ENCODE assay signal across 13 cellular contexts in the genomic region with DNA sequence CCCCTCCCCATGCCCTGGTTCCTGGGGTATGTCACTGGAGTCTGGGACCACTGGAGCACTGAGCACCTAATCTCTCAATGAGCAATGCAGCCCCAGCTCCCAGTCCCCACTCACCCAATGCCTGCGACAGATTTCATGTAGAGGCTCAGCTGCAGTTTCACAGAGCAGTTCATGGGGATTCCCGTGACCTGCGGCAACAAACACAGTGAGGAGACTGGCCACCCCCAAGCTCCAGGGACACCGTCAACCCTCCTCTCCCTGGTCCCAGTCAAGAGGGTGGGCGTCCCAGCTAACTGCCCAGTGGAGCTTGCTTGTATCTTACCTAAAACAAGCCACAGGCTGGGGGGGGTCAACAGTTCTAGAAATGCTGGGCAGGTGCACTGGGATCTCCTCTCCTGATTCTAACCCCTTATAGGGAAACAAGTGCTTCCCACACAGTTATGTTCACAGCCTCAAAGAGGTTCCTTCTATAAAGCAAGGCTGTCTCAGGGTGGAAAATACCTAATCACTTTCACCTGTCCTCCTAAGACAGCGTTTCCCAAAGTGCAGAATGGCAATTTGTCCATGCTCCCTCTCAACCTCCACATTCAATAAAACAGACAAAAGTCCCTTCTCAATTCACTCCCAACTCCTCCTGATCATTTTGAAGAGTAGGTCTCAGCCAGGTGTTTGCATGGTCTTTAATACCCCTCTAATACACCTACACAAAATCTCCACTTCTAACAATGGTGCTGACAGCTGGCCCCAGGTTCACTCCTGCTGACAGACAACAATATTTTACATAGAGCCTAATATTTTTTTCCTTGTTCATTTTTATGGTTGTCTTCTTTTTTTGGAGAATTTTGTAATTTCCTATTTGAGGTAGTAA.
DNase-seq lines count a peak whose midpoint lies in the region; ATAC-seq and TF ChIP-seq lines count a peak whose summit lies in the region.
"Had no signal": no experiment of that assay in that cellular context is flagged by ENCODE, and none has a peak within 500 bp of the region (broad histone marks: within the 10 kb centered on the region; RNA-seq: fewer than 3 reads in every experiment).

No MANE protein-coding gene starts in this region.

- H3K4me3 ChIP-seq in neuronal stem cell (ENCODE audit: low read length in 2 of 2), result no peak overlapping the region
- H3K4me3 ChIP-seq: left lung had no signal

- no peak overlapping the region for H2BK5ac ChIP-seq in neuronal stem cell (ENCODE audit: low read length)

- H3K9me3 Mint-ChIP-seq in activated CD8-positive, alpha-beta T cell treated with anti-CD3 and anti-CD28 coated beads for 36 hours, result no peaks in the 10 kb centered on the region
- no peaks in the 10 kb centered on the region for H3K9me3 Mint-ChIP-seq in activated CD8-positive, alpha-beta T cell treated with anti-CD3 and anti-CD28 coated beads, Interleukin-2, amount 10 ng/mL, durations not matched to agents 7 days and 5 days (ENCODE audit: insufficient read depth)
- H3K9me3 Mint-ChIP-seq: T-helper 1 cell treated with Interleukin-12 subunit alpha and Interleukin-12 subunit beta and Interleukin-4 antibody, amounts not matched to agents 30 μg/mL and 1 μg/mL, for 36 hours had no signal

- H3K4ac ChIP-seq in neuronal stem cell (ENCODE audit: low read length), result no peak overlapping the region

- H2BK15ac ChIP-seq in neuronal stem cell (ENCODE audit: low read length), result no peak overlapping the region

- H3K4me1 ChIP-seq in neuronal stem cell (ENCODE audit: control insufficient read depth in 2 of 2, insufficient read depth in 1 of 2, low read depth in 1 of 2, low read length in 2 of 2), result peaks cover 14 to 16% of the 10 kb centered on the region in 2 donors
- H3K4me1 ChIP-seq: left lung had no signal

- ATAC-seq in activated CD8-positive, alpha-beta T cell treated with anti-CD3 and anti-CD28 coated beads for 36 hours, result no peak
- ATAC-seq in activated CD8-positive, alpha-beta T cell treated with anti-CD3 and anti-CD28 coated beads, Interleukin-2, amount 10 ng/mL, durations not matched to agents 7 days and 5 days, result no peak
- peak; percentile 68 for ATAC-seq in GM21423 (IDR thresholded peaks at IDR 0.05; ENCODE audit: unreplicated experiment)
- peak; percentile 76 for ATAC-seq in HG03095 (IDR thresholded peaks at IDR 0.05; ENCODE audit: unreplicated experiment)
- ATAC-seq: left lung had no signal

- H3K9me3 ChIP-seq in neuronal stem cell (replicated peaks in 1 of 2; ENCODE audit: control insufficient read depth in 2 of 2, insufficient read depth in 1 of 2, low read depth in 1 of 2, low read length in 2 of 2), result peaks cover 0 to 5% of the 10 kb centered on the region in 2 donors
- H3K9me3 ChIP-seq: left lung had no signal

- H3K9ac ChIP-seq in neuronal stem cell (ENCODE audit: low read depth, low read length, poor library complexity), result no peak overlapping the region

- H3K36me3 Mint-ChIP-seq in activated CD8-positive, alpha-beta T cell treated with anti-CD3 and anti-CD28 coated beads for 36 hours (ENCODE audit: low read depth), result peaks cover 26% of the 10 kb centered on the region
- H3K36me3 Mint-ChIP-seq in activated CD8-positive, alpha-beta T cell treated with anti-CD3 and anti-CD28 coated beads, Interleukin-2, amount 10 ng/mL, durations not matched to agents 7 days and 5 days (ENCODE audit: low read depth), result peaks cover 5% of the 10 kb centered on the region

- H2BK120ac ChIP-seq in neuronal stem cell (ENCODE audit: low read depth, low read length), result no peak overlapping the region

- no CpG with 5 or more reads among the region's 6 CpGs for WGBS in neuronal stem cell (ENCODE audit: extremely low coverage in 2 of 2, insufficient read length in 2 of 2, insufficient replicate concordance in 1 of 2), 2 donors

- H3K79me1 ChIP-seq in neuronal stem cell (ENCODE audit: low read depth, low read length), result no peaks in the 10 kb centered on the region

- H3K27ac ChIP-seq in neuronal stem cell (replicated peaks; ENCODE audit: low read length), result no peak overlapping the region
- H3K27ac ChIP-seq: left lung had no signal

- no peak overlapping the region for H3K4me2 ChIP-seq in neuronal stem cell (ENCODE audit: insufficient read depth, low read length, poor library complexity, severe bottlenecking)

- intact Hi-C loops in activated CD8-positive, alpha-beta T cell treated with anti-CD3 and anti-CD28 coated beads for 36 hours (cut with micrococcal nuclease), result no loop called here

- no peak overlapping the region for H3K4me3 Mint-ChIP-seq in activated CD8-positive, alpha-beta T cell treated with anti-CD3 and anti-CD28 coated beads for 36 hours
- H3K4me3 Mint-ChIP-seq in activated CD8-positive, alpha-beta T cell treated with anti-CD3 and anti-CD28 coated beads, Interleukin-2, amount 10 ng/mL, durations not matched to agents 7 days and 5 days, result no peak overlapping the region
- H3K4me3 Mint-ChIP-seq: T-helper 1 cell treated with Interleukin-12 subunit alpha and Interleukin-12 subunit beta and Interleukin-4 antibody, amounts not matched to agents 30 μg/mL and 1 μg/mL, for 36 hours had no signal

- H4K8ac ChIP-seq in neuronal stem cell (ENCODE audit: low read depth, low read length), result no peak overlapping the region

- no peak overlapping the region for H2AFZ ChIP-seq in neuronal stem cell (ENCODE audit: low read length)

- no peak overlapping the region for H4K91ac ChIP-seq in neuronal stem cell (ENCODE audit: low read depth, low read length, poor library complexity)

- H2AK5ac ChIP-seq in neuronal stem cell (ENCODE audit: low read depth, low read length), result no peak overlapping the region

- no peak overlapping the region for H2BK12ac ChIP-seq in neuronal stem cell (ENCODE audit: low read length)

- CTCF ChIA-PET in activated CD8-positive, alpha-beta T cell treated with anti-CD3 and anti-CD28 coated beads for 36 hours (lab: Charles Lee), result interaction anchor here (0.6 kb wide), 1 partner anchor 12 kb away, joined by 3 read pairs; no protein-coding TSS in a partner anchor
- CTCF ChIA-PET in activated CD8-positive, alpha-beta T cell treated with anti-CD3 and anti-CD28 coated beads, Interleukin-2, amount 10 ng/mL, durations not matched to agents 7 days and 5 days (lab: Charles Lee), result interaction anchor here (0.6 to 1.9 kb wide), 3 partner anchors 9 to 111 kb away, joined by 3 to 6 read pairs (median 3); no protein-coding TSS in a partner anchor

- no peak for DNase-seq in activated CD8-positive, alpha-beta T cell treated with anti-CD3 and anti-CD28 coated beads for 36 hours
- no peak for DNase-seq in activated CD8-positive, alpha-beta T cell treated with anti-CD3 and anti-CD28 coated beads, Interleukin-2, amount 10 ng/mL, durations not matched to agents 7 days and 5 days
- DNase-seq in neuronal stem cell (ENCODE audit: low spot score) (no peak), NCI-H1105 treated with DMSO at 0.1 percent for 48 hours (lab: John Stamatoyannopoulos, UW) (no peak), AG08396 (ENCODE audit: low spot score) (no peak), HT-29 (ENCODE audit: low spot score) (no peak)
- DNase-seq: DMS79, NCI-H1092 treated with DMSO at 0.1 percent for 48 hours, occipital lobe had no signal

- H3K23ac ChIP-seq in neuronal stem cell (ENCODE audit: low read depth, low read length, poor library complexity), result no peak overlapping the region

- peak overlapping the region; percentile 48 for H3K27ac Mint-ChIP-seq in activated CD8-positive, alpha-beta T cell treated with anti-CD3 and anti-CD28 coated beads for 36 hours
- no peak overlapping the region for H3K27ac Mint-ChIP-seq in activated CD8-positive, alpha-beta T cell treated with anti-CD3 and anti-CD28 coated beads, Interleukin-2, amount 10 ng/mL, durations not matched to agents 7 days and 5 days
- H3K27ac Mint-ChIP-seq: T-helper 1 cell treated with Interleukin-12 subunit alpha and Interleukin-12 subunit beta and Interleukin-4 antibody, amounts not matched to agents 30 μg/mL and 1 μg/mL, for 36 hours had no signal

- no peak for TF ChIP-seq CTCF in activated CD8-positive, alpha-beta T cell treated with anti-CD3 and anti-CD28 coated beads for 36 hours (IDR thresholded peaks at IDR 0.05)

- H3K18ac ChIP-seq in neuronal stem cell (ENCODE audit: low read length), result peak overlapping the region; percentile 25

- no peaks in the 10 kb centered on the region for H3K27me3 ChIP-seq in neuronal stem cell (ENCODE audit: control insufficient read depth in 3 of 3, insufficient read depth in 3 of 3, low read depth in 1 of 3, low read length in 3 of 3)
- H3K27me3 ChIP-seq: left lung had no signal

- POLR2A ChIA-PET in activated CD8-positive, alpha-beta T cell treated with anti-CD3 and anti-CD28 coated beads for 36 hours (lab: Charles Lee), result interaction anchor here (0.6 to 1.0 kb wide), 2 partner anchors 49 to 169 kb away, joined by 3 to 4 read pairs; no protein-coding TSS in a partner anchor
- POLR2A ChIA-PET in activated CD8-positive, alpha-beta T cell treated with anti-CD3 and anti-CD28 coated beads, Interleukin-2, amount 10 ng/mL, durations not matched to agents 7 days and 5 days (lab: Charles Lee), result interaction anchor here (0.9 kb wide), 1 partner anchor 67 kb away, joined by 3 read pairs; no protein-coding TSS in a partner anchor

- H3K36me3 ChIP-seq in neuronal stem cell (replicated peaks in 1 of 2; ENCODE audit: control insufficient read depth in 2 of 2, insufficient read depth in 2 of 2, low read length in 2 of 2), result peaks cover 0 to 33% of the 10 kb centered on the region in 2 donors

- no peak overlapping the region for H3K14ac ChIP-seq in neuronal stem cell (ENCODE audit: low read length)

- no peaks in the 10 kb centered on the region for H3K27me3 Mint-ChIP-seq in activated CD8-positive, alpha-beta T cell treated with anti-CD3 and anti-CD28 coated beads for 36 hours
- no peaks in the 10 kb centered on the region for H3K27me3 Mint-ChIP-seq in activated CD8-positive, alpha-beta T cell treated with anti-CD3 and anti-CD28 coated beads, Interleukin-2, amount 10 ng/mL, durations not matched to agents 7 days and 5 days (ENCODE audit: low read depth)

- H3K4me1 Mint-ChIP-seq in activated CD8-positive, alpha-beta T cell treated with anti-CD3 and anti-CD28 coated beads for 36 hours (ENCODE audit: low read depth), result peaks cover 18% of the 10 kb centered on the region
- peaks cover 13% of the 10 kb centered on the region for H3K4me1 Mint-ChIP-seq in activated CD8-positive, alpha-beta T cell treated with anti-CD3 and anti-CD28 coated beads, Interleukin-2, amount 10 ng/mL, durations not matched to agents 7 days and 5 days (ENCODE audit: low read depth)

Comparison
In these comparisons a context has a peak if more than half of its experiments do, and no peak if none do; other contexts are left out.
1. ATAC-seq: peak in GM21423 (single experiment) and HG03095 (single experiment); none in activated CD8-positive, alpha-beta T cell treated with anti-CD3 and anti-CD28 coated beads for 36 hours (single experiment) and activated CD8-positive, alpha-beta T cell treated with anti-CD3 and anti-CD28 coated beads, Interleukin-2, amount 10 ng/mL, durations not matched to agents 7 days and 5 days (single experiment).